Comparison of ENCODE assay signal across 9 cellular contexts in genomic region chr22:36773935-36774334, GRCh38. TPM values are rescaled to one million over a fixed set of nuclear protein-coding genes. Genes with fewer than 3 reads are reported as not detected.
DNase-seq lines count a peak whose midpoint lies in the region; TF ChIP-seq lines count a peak whose summit lies in the region.
"Had no signal": no experiment of that assay in that cellular context is flagged by ENCODE, and none has a peak within 500 bp of the region (broad histone marks: within the 10 kb centered on the region; RNA-seq: fewer than 3 reads in every experiment).

No MANE protein-coding gene starts in this region.

- H3K9ac ChIP-seq in OCI-LY1 (ENCODE audit: low read length): no peak overlapping the region

- H3K4me3 Mint-ChIP-seq in activated naive CD4-positive, alpha-beta T cell treated with anti-CD3 and anti-CD28 coated beads, Interleukin-2, amount 10 ng/mL, durations not matched to agents 7 days and 5 days: no peak overlapping the region
- no peak overlapping the region for H3K4me3 Mint-ChIP-seq in mesothelial cell of epicardium

- TF ChIP-seq POLR2A in erythroblast (IDR thresholded peaks at IDR 0.05; ENCODE audit: low read length) (no peak), testis (IDR thresholded peaks at IDR 0.05) (no peak), stomach (IDR thresholded peaks at IDR 0.05) (no peak)

- H3K27ac Mint-ChIP-seq in activated naive CD4-positive, alpha-beta T cell treated with anti-CD3 and anti-CD28 coated beads, Interleukin-2, amount 10 ng/mL, durations not matched to agents 7 days and 5 days: no peak overlapping the region
- no peak overlapping the region for H3K27ac Mint-ChIP-seq in mesothelial cell of epicardium

- CTCF ChIA-PET in activated naive CD4-positive, alpha-beta T cell treated with anti-CD3 and anti-CD28 coated beads, Interleukin-2, amount 10 ng/mL, durations not matched to agents 7 days and 5 days (lab: Charles Lee): interaction anchor here (0.7 to 3.8 kb wide), 11 partner anchors 9 to 263 kb away, joined by 4 to 18 read pairs (median 5); no protein-coding TSS in a partner anchor

- H3K27ac ChIP-seq in OCI-LY1 (ENCODE audit: low read depth, low read length, poor library complexity, severe bottlenecking) (no peak overlapping the region), testis (no peak overlapping the region), coronary artery (no peak overlapping the region), stomach (no peak overlapping the region)

- TF ChIP-seq CTCF in OCI-LY1 (IDR thresholded peaks at IDR 0.05; ENCODE audit: low read length): peak; percentile 52
- peak in 2 of 3 experiments; percentile 36 to 41 for TF ChIP-seq CTCF in testis (IDR thresholded peaks at IDR 0.05)
- TF ChIP-seq CTCF in mesothelial cell of epicardium (IDR thresholded peaks at IDR 0.05; ENCODE audit: unreplicated experiment): no peak
- no peak for TF ChIP-seq CTCF in coronary artery (IDR thresholded peaks at IDR 0.05)
- peak in 3 of 7 experiments; percentile 15 to 20 (median 17) for TF ChIP-seq CTCF in stomach (IDR thresholded peaks at IDR 0.05)

- H3K4me1 ChIP-seq in OCI-LY1 (ENCODE audit: insufficient read depth, low read length, severe bottlenecking) (peaks cover 16% of the 10 kb centered on the region), testis (no peaks in the 10 kb centered on the region), stomach (peaks cover 0 to 18% (median 12%) of the 10 kb centered on the region in 4 donors)

- H3K27me3 ChIP-seq in OCI-LY1 (ENCODE audit: insufficient read depth, low read length): no peaks in the 10 kb centered on the region; the same call in 1 of the 2 replicates
- no peaks in the 10 kb centered on the region for H3K27me3 ChIP-seq in testis
- H3K27me3 ChIP-seq in stomach: no peaks in the 10 kb centered on the region

- WGBS in testis, 2 donors: 77 to 82% methylated on average over 3 of the region's 3 CpGs
- 76 to 82% (median 81%) methylated on average over 3 of the region's 3 CpGs for WGBS in stomach, 5 donors

- H3F3A ChIP-seq in OCI-LY1 (ENCODE audit: insufficient read depth, low read length): no peaks in the 10 kb centered on the region

- intact Hi-C loops in testis (cut with DNase I; ENCODE audit: low total_unique reads) (no loop called here), stomach (cut with DNase I; ENCODE audit: low total_unique reads) (no loop called here)

- no peaks in the 10 kb centered on the region for H3K9me3 ChIP-seq in OCI-LY1 (ENCODE audit: low read length)
- no peaks in the 10 kb centered on the region for H3K9me3 ChIP-seq in testis
- no peaks in the 10 kb centered on the region for H3K9me3 ChIP-seq in stomach

- H3K79me2 ChIP-seq in OCI-LY1 (ENCODE audit: insufficient read depth, low read length): no peaks in the 10 kb centered on the region

- DNase-seq in activated naive CD4-positive, alpha-beta T cell treated with anti-CD3 and anti-CD28 coated beads, Interleukin-2, amount 10 ng/mL, durations not matched to agents 7 days and 5 days: peak; percentile 34
- DNase-seq in activated naive CD4-positive, alpha-beta T cell (lab: John Stamatoyannopoulos, UW): no peak
- DNase-seq in erythroblast (lab: John Stamatoyannopoulos, UW): peak; percentile 40 to 57
- no peak for DNase-seq in testis
- DNase-seq in mesothelial cell of epicardium (ENCODE audit: low spot score in 2 of 2, unreplicated experiment in 2 of 2): no peak
- DNase-seq in coronary artery (ENCODE audit: low spot score): no peak
- DNase-seq in stomach: no peak

- H3K36me3 ChIP-seq in OCI-LY1 (ENCODE audit: insufficient read depth, low read length): no peaks in the 10 kb centered on the region; the same call in 1 of the 2 replicates
- no peaks in the 10 kb centered on the region for H3K36me3 ChIP-seq in testis (ENCODE audit: low read depth, missing control alignments)
- H3K36me3 ChIP-seq in stomach: peaks cover 0 to 15% (median 4%) of the 10 kb centered on the region in 4 donors

- H3K27me3 Mint-ChIP-seq in activated naive CD4-positive, alpha-beta T cell treated with anti-CD3 and anti-CD28 coated beads, Interleukin-2, amount 10 ng/mL, durations not matched to agents 7 days and 5 days: no peaks in the 10 kb centered on the region
- H3K27me3 Mint-ChIP-seq in mesothelial cell of epicardium (ENCODE audit: low read depth): no peaks in the 10 kb centered on the region

- H4K20me1 ChIP-seq in OCI-LY1 (ENCODE audit: insufficient read depth, low read length): no peaks in the 10 kb centered on the region

- H3K4me3 ChIP-seq in OCI-LY1 (ENCODE audit: low read depth, low read length, poor library complexity, severe bottlenecking) (no peak overlapping the region), testis (no peak overlapping the region), coronary artery (no peak overlapping the region), stomach (no peak overlapping the region)

- peaks cover 26% of the 10 kb centered on the region for H3K4me1 Mint-ChIP-seq in activated naive CD4-positive, alpha-beta T cell treated with anti-CD3 and anti-CD28 coated beads, Interleukin-2, amount 10 ng/mL, durations not matched to agents 7 days and 5 days
- H3K4me1 Mint-ChIP-seq in mesothelial cell of epicardium: peaks cover 33% of the 10 kb centered on the region

- H2AFZ ChIP-seq in OCI-LY1 (ENCODE audit: low read length): no peak overlapping the region

- H3K36me3 Mint-ChIP-seq in activated naive CD4-positive, alpha-beta T cell treated with anti-CD3 and anti-CD28 coated beads, Interleukin-2, amount 10 ng/mL, durations not matched to agents 7 days and 5 days: no peaks in the 10 kb centered on the region
- peaks cover 8% of the 10 kb centered on the region for H3K36me3 Mint-ChIP-seq in mesothelial cell of epicardium

- no peak for TF ChIP-seq EP300 in stomach (IDR thresholded peaks at IDR 0.05)

- no peaks in the 10 kb centered on the region for H3K9me3 Mint-ChIP-seq in activated naive CD4-positive, alpha-beta T cell treated with anti-CD3 and anti-CD28 coated beads, Interleukin-2, amount 10 ng/mL, durations not matched to agents 7 days and 5 days
- H3K9me3 Mint-ChIP-seq in mesothelial cell of epicardium: peaks cover 8% of the 10 kb centered on the region

- H3K4me2 ChIP-seq in OCI-LY1 (ENCODE audit: low read length): no peak overlapping the region

- H3K9me2 ChIP-seq in OCI-LY1 (ENCODE audit: low read depth, low read length): no peaks in the 10 kb centered on the region

RNA-seq across cellular contexts. Expression of gene IFT27, which starts 2.0 kb away (rescaled TPM):
- total RNA-seq in testis (10 to 100 TPM; 28.2 to 32.4 TPM), mesothelial cell of epicardium (56.8 to 59.6 TPM (median 58.6 TPM) in 3 replicates), stomach (10 to 100 TPM in 3 of 5 donors, 1 to 10 TPM in 2; 8.2 to 36.1 (median 13.8) TPM)
- polyA plus RNA-seq in testis (ENCODE audit: insufficient read depth, low read depth, low replicate concordance) (56.3 TPM), stomach (10 to 100 TPM; 19.4 to 31.5 (median 24.6) TPM)

RNA-seq across cellular contexts. Expression of gene PVALB, which starts 42.9 kb away (rescaled TPM):
- total RNA-seq in testis (1 to 10 TPM in 1 of 2 donors, not detected in 1; 3.0 TPM), mesothelial cell of epicardium (not detected in 3 replicates), stomach (not detected)
- polyA plus RNA-seq in testis (ENCODE audit: insufficient read depth, low read depth, low replicate concordance) (2.3 TPM), stomach (1 to 10 TPM in 2 of 3 donors, under 1 TPM in 1; 0.95 to 4.1 (median 2.1) TPM)
- polyA plus RNA-seq: esophagus had no signal

Comparison
In these comparisons a context has a peak if more than half of its experiments do, and no peak if none do; other contexts are left out.
1. DNase-seq: peak in activated naive CD4-positive, alpha-beta T cell treated with anti-CD3 and anti-CD28 coated beads, Interleukin-2, amount 10 ng/mL, durations not matched to agents 7 days and 5 days (single experiment) and erythroblast (2 of 2); none in activated naive CD4-positive, alpha-beta T cell (0 of 4), testis (single experiment), mesothelial cell of epicardium (0 of 2), coronary artery (single experiment) and stomach (single experiment).
2. CTCF ChIP-seq: peak in OCI-LY1 (single experiment) and testis (2 of 3); none in mesothelial cell of epicardium (single experiment) and coronary artery (single experiment).